11 cellular contexts compared by ENCODE assay signal in the genomic region with DNA sequence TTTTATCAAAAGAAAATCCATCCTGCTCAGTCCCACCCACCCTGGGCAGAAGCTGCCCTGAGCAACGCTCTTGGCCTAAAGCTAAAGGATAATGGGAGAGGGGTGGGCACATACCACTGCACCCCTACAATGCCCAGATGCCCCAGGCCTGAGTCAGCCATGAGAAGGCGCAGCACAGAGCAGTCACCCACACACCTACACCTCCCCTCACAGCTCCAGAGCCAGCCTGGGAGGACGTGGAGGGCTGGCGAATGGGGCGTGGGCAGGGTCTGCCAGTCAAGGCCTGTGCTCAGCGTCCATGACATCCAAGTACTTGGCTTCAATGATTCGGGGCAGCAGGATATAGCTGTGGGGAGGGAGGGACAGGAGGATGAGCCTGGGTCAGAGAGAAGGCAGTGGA.
"Had no signal": no experiment of that assay in that cellular context is flagged by ENCODE, and none has a peak within 500 bp of the region (broad histone marks: within the 10 kb centered on the region; RNA-seq: fewer than 3 reads in every experiment).

No MANE protein-coding gene starts in this region.

- H3K27ac ChIP-seq: left lung, ovary had no signal

- H3K36me3 Mint-ChIP-seq: immature natural killer cell had no signal

- DNase-seq: activated naive CD4-positive, alpha-beta T cell treated with anti-CD3 and anti-CD28 coated beads, Interleukin-2, amount 10 ng/mL, durations not matched to agents 7 days and 5 days; central memory CD4-positive, alpha-beta T cell; effector memory CD4-positive, alpha-beta T cell; immature natural killer cell; nephron progenitor cell; ovary; stimulated activated CD4-positive, alpha-beta T cell treated with anti-CD3 and anti-CD28 coated beads, Interleukin-15, amount 100 ng/mL, for 24 hours; stimulated activated CD4-positive, alpha-beta T cell treated with anti-CD3 and anti-CD28 coated beads, Interleukin-4, amount 100 ng/mL, for 4 hours had no signal

- H3K9me3 Mint-ChIP-seq: activated naive CD4-positive, alpha-beta T cell treated with anti-CD3 and anti-CD28 coated beads, Interleukin-2, amount 10 ng/mL, durations not matched to agents 7 days and 5 days; activated T-helper 2 cell treated with anti-CD3 and anti-CD28 coated beads, Interferon-gamma antibody, Interleukin-2, Interleukin-4, amounts not matched to agents 10 μg/mL and 5 μg/mL and 100 μg/mL, durations not matched to agents 14 hours and 24 hours and 36 hours; immature natural killer cell; nephron progenitor cell had no signal

- H3K9me3 ChIP-seq: left lung, ovary had no signal

- FAIRE-seq: urothelium cell line had no signal

- H3K4me1 ChIP-seq: left lung had no signal

- ATAC-seq: left lung had no signal

- H3K27me3 ChIP-seq: left lung, ovary had no signal

- H3K27ac Mint-ChIP-seq: activated naive CD4-positive, alpha-beta T cell treated with anti-CD3 and anti-CD28 coated beads, Interleukin-2, amount 10 ng/mL, durations not matched to agents 7 days and 5 days; activated T-helper 2 cell treated with anti-CD3 and anti-CD28 coated beads, Interferon-gamma antibody, Interleukin-2, Interleukin-4, amounts not matched to agents 10 μg/mL and 5 μg/mL and 100 μg/mL, durations not matched to agents 14 hours and 24 hours and 36 hours; immature natural killer cell had no signal

- H3K27me3 Mint-ChIP-seq: activated naive CD4-positive, alpha-beta T cell treated with anti-CD3 and anti-CD28 coated beads, Interleukin-2, amount 10 ng/mL, durations not matched to agents 7 days and 5 days had no signal

- H3K36me3 ChIP-seq: ovary had no signal

- H3K4me3 Mint-ChIP-seq: activated naive CD4-positive, alpha-beta T cell treated with anti-CD3 and anti-CD28 coated beads, Interleukin-2, amount 10 ng/mL, durations not matched to agents 7 days and 5 days; immature natural killer cell; nephron progenitor cell had no signal

- H3K4me3 ChIP-seq: left lung, ovary had no signal
